22 cellular contexts compared by ENCODE assay signal in the genomic region with DNA sequence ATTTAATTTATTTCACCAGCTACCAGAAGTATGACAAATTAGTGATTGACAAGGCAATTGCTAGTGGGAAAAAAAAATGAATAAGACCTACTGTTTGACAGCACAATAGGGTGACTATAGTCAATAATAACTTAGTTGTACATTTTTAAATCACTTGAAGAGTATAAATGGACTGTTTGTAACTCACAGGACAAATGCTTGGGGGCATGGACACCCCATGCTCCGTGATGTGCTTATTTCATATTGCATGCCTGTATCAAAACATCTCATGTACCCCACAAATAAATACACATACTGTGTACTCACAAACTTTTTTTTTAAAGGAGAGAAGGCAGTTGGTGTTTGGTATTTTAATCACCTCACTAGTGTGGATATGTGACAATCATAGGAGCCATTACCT.
DNase-seq lines count a peak whose midpoint lies in the region; ATAC-seq and TF ChIP-seq lines count a peak whose summit lies in the region.
"Had no signal": no experiment of that assay in that cellular context is flagged by ENCODE, and none has a peak within 500 bp of the region (broad histone marks: within the 10 kb centered on the region; RNA-seq: fewer than 3 reads in every experiment).

No MANE protein-coding gene starts in this region.

- H3K79me2 ChIP-seq in neural cell (replicated peaks; ENCODE audit: insufficient read depth, low read length): no peaks in the 10 kb centered on the region

- no peak overlapping the region for H3K27ac ChIP-seq in neural cell (ENCODE audit: low read length)
- H3K27ac ChIP-seq: 22Rv1; A549; BLaER1 treated with 17β-estradiol and CSF1 and Interleukin-3, amounts not matched to agents 10 nM and 100 nM; C4-2B had no signal

- TF ChIP-seq CTCF in neural cell (IDR thresholded peaks at IDR 0.05; ENCODE audit: poor library complexity, severe bottlenecking): no peak

- H3K9me3 ChIP-seq in neural cell (ENCODE audit: low read length): no peaks in the 10 kb centered on the region
- H3K9me3 ChIP-seq: A549 had no signal

- H3K4me3 ChIP-seq in neural cell (ENCODE audit: low read length): no peak overlapping the region
- H3K4me3 ChIP-seq: A549; BLaER1 treated with 17β-estradiol and CSF1 and Interleukin-3, amounts not matched to agents 10 nM and 100 nM; GM12878 had no signal

- DNase-seq in COLO829 (ENCODE audit: low spot score): peak; percentile 21
- peak; percentile 46 for DNase-seq in epidermal melanocyte (ENCODE audit: insufficient read length, low spot score)
- DNase-seq in NCI-H1436 treated with DMSO at 0.1 percent for 48 hours (lab: John Stamatoyannopoulos, UW): no peak
- DNase-seq: AML-193; CD4-positive, alpha-beta T cell; CD8-positive, alpha-beta T cell; COR-L47; DMS 273 treated with DMSO at 0.1 percent for 48 hours; DMS153; DMS53; DMS79; DND-41; EL; GDM1 had no signal

- H3K27me3 ChIP-seq in neural cell (ENCODE audit: insufficient read depth, low read depth, low read length): no peaks in the 10 kb centered on the region
- H3K27me3 ChIP-seq: BLaER1 treated with 17β-estradiol and CSF1 and Interleukin-3, amounts not matched to agents 10 nM and 100 nM had no signal

- H2AFZ ChIP-seq in neural cell (ENCODE audit: low read depth, low read length): no peak overlapping the region

- ATAC-seq in GM18907 (IDR thresholded peaks at IDR 0.05; ENCODE audit: unreplicated experiment) (no peak), GM21515 (IDR thresholded peaks at IDR 0.05; ENCODE audit: unreplicated experiment) (no peak)
- ATAC-seq: A549; CD8-positive, alpha-beta T cell had no signal

- no peaks in the 10 kb centered on the region for H3K36me3 ChIP-seq in neural cell (ENCODE audit: insufficient read depth, low read length)
- H3K36me3 ChIP-seq: BLaER1 treated with 17β-estradiol and CSF1 and Interleukin-3, amounts not matched to agents 10 nM and 100 nM had no signal

- no peak overlapping the region for H3K9ac ChIP-seq in neural cell (ENCODE audit: low read length)
- H3K9ac ChIP-seq: BLaER1 treated with 17β-estradiol and CSF1 and Interleukin-3, amounts not matched to agents 10 nM and 100 nM had no signal

- no peaks in the 10 kb centered on the region for H3F3A ChIP-seq in neural cell (ENCODE audit: insufficient read depth, low read length, poor library complexity, severe bottlenecking)

- H3K4me2 ChIP-seq in neural cell (ENCODE audit: low read length): no peak overlapping the region
- H3K4me2 ChIP-seq: A549; BLaER1 treated with 17β-estradiol and CSF1 and Interleukin-3, amounts not matched to agents 10 nM and 100 nM had no signal

- H4K20me1 ChIP-seq in neural cell (ENCODE audit: insufficient read depth): no peaks in the 10 kb centered on the region
- H4K20me1 ChIP-seq: BLaER1 treated with 17β-estradiol and CSF1 and Interleukin-3, amounts not matched to agents 10 nM and 100 nM had no signal

- TF ChIP-seq RAD21 in neural cell (conservative IDR thresholded peaks at IDR 0.05): no peak

- peak; percentile 39 for TF ChIP-seq EP300 in neural cell (conservative IDR thresholded peaks at IDR 0.05; ENCODE audit: poor library complexity, severe bottlenecking)

- H3K9me2 ChIP-seq in neural cell (ENCODE audit: insufficient read depth, low read length): no peaks in the 10 kb centered on the region

TF ChIP-seq in neural cell, 6 proteins besides CTCF, POLR2A, EP300 and RAD21:
- TF ChIP-seq REST (IDR thresholded peaks at IDR 0.05; ENCODE audit: borderline replicate concordance) (no peak), EZH2 (IDR thresholded peaks at IDR 0.05; ENCODE audit: borderline replicate concordance, insufficient read depth, low read length, poor library complexity, severe bottlenecking) (no peak), SMC3 (conservative IDR thresholded peaks at IDR 0.05; ENCODE audit: poor library complexity) (no peak), MXI1 (conservative IDR thresholded peaks at IDR 0.05; ENCODE audit: poor library complexity, severe bottlenecking) (no peak), POLR2AphosphoS5 (IDR thresholded peaks at IDR 0.05) (no peak), TAF1 (IDR thresholded peaks at IDR 0.05; ENCODE audit: low read depth) (no peak)
